Comparison of ENCODE assay signal across 7 cellular contexts in the genomic region with DNA sequence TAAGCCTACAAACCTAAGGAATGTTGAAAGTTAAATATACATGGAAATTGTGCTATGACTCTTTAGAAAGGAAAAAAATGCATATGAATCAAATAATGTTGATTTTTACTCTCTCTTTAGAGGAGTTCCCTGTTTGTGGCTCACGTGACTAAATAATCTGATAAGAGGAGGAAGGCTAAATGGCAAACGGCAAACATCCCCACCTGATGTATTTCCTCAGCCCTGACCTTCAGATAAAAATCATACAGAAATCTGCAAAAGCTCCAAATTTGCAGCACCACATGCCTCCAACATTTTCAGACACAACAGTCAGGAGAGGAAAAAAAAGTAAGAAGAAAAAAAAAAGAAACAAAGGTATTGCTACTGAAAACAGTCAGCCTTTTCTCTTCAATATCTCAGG.
"Had no signal": no experiment of that assay in that cellular context is flagged by ENCODE, and none has a peak within 500 bp of the region (broad histone marks: within the 10 kb centered on the region; RNA-seq: fewer than 3 reads in every experiment).

No MANE protein-coding gene starts in this region.

- H3K27ac ChIP-seq: GM23248 had no signal

- H3K9me3 ChIP-seq: HAP-1 had no signal

- DNase-seq: GM23248, GOT3, H7, HFFc6, IMR-90 had no signal

- H3K9me3 Mint-ChIP-seq: HFFc6 had no signal

- H3K27ac Mint-ChIP-seq: HFFc6 had no signal

- H3K4me3 Mint-ChIP-seq: HFFc6 had no signal

- H3K9ac ChIP-seq: GM23248 had no signal

- H3K36me3 ChIP-seq: HAP-1 had no signal

- H3K4me1 ChIP-seq: HAP-1 had no signal

- H3K4me3 ChIP-seq: GM23248, HAP-1 had no signal

- H2AFZ ChIP-seq: GM23248 had no signal

- ATAC-seq: HCT116 had no signal
